ENCODE assay signal across 18 cellular contexts in genomic region chr9:15935661-15936315, GRCh38.
A peak's percentile ranks its signal among the peaks of the same experiment; 100 is the strongest.
DNase-seq lines count a peak whose midpoint lies in the region; ATAC-seq and TF ChIP-seq lines count a peak whose summit lies in the region.
"Had no signal": no experiment of that assay in that cellular context is flagged by ENCODE, and none has a peak within 500 bp of the region (broad histone marks: within the 10 kb centered on the region; RNA-seq: fewer than 3 reads in every experiment).

No MANE protein-coding gene starts in this region.

- H3K36me3 ChIP-seq in SK-N-MC (ENCODE audit: insufficient read depth, low read length) (peaks cover 79% of the 10 kb centered on the region), aorta (ENCODE audit: control insufficient read depth in 1 of 2, insufficient read depth in 2 of 2, low read length in 1 of 2) (no peaks in the 10 kb centered on the region)
- H3K36me3 ChIP-seq: suprapubic skin had no signal

- no peaks in the 10 kb centered on the region for H3K9me3 Mint-ChIP-seq in activated T-helper 2 cell treated with anti-CD3 and anti-CD28 coated beads, Interferon-gamma antibody, Interleukin-2, Interleukin-4, amounts not matched to agents 10 μg/mL and 5 μg/mL and 100 μg/mL, durations not matched to agents 14 hours and 24 hours and 36 hours
- H3K9me3 Mint-ChIP-seq in natural killer cell treated with Interleukin-12 subunit alpha and Interleukin-12 subunit beta and Interleukin-15 and Interleukin-18, amount 100 ng/mL, for 72 hours, result peaks cover 15% of the 10 kb centered on the region
- H3K9me3 Mint-ChIP-seq: T-helper 2 cell treated with Interferon-gamma antibody and Interleukin-4, amounts not matched to agents 5 μg/mL and 100 μg/mL, for 36 hours had no signal

- no peaks in the 10 kb centered on the region for H3K9me3 ChIP-seq in right cardiac atrium (ENCODE audit: control insufficient read depth, low read length)
- H3K9me3 ChIP-seq in SK-N-MC (ENCODE audit: low read depth, low read length), result peaks cover 17% of the 10 kb centered on the region
- no peaks in the 10 kb centered on the region for H3K9me3 ChIP-seq in aorta (ENCODE audit: control insufficient read depth, low read length)
- H3K9me3 ChIP-seq: suprapubic skin had no signal

- intact Hi-C loops in Right ventricle myocardium inferior (cut with DNase I), result no loop called here
- intact Hi-C loops in right cardiac atrium (cut with DNase I), result no loop called here
- intact Hi-C loops in aorta (cut with DNase I), result no loop called here
- intact Hi-C loops in activated T-helper 2 cell treated with anti-CD3 and anti-CD28 coated beads, Interferon-gamma antibody, Interleukin-2, Interleukin-4, amounts not matched to agents 10 μg/mL and 5 μg/mL and 100 μg/mL, durations not matched to agents 14 hours and 24 hours and 36 hours (cut with micrococcal nuclease), result no loop called here

- no peaks in the 10 kb centered on the region for H3K4me1 Mint-ChIP-seq in activated T-helper 2 cell treated with anti-CD3 and anti-CD28 coated beads, Interferon-gamma antibody, Interleukin-2, Interleukin-4, amounts not matched to agents 10 μg/mL and 5 μg/mL and 100 μg/mL, durations not matched to agents 14 hours and 24 hours and 36 hours (ENCODE audit: low read depth)
- H3K4me1 Mint-ChIP-seq in natural killer cell treated with Interleukin-12 subunit alpha and Interleukin-12 subunit beta and Interleukin-15 and Interleukin-18, amount 100 ng/mL, for 72 hours (ENCODE audit: low read depth in 2 of 2), result no peaks in the 10 kb centered on the region
- H3K4me1 Mint-ChIP-seq: activated naive CD8-positive, alpha-beta T cell treated with anti-CD3 and anti-CD28 coated beads, Interleukin-2, amount 10 ng/mL, durations not matched to agents 7 days and 5 days had no signal

- H3K9ac ChIP-seq in SK-N-MC (ENCODE audit: insufficient read length), result no peak overlapping the region

- H3K4me3 Mint-ChIP-seq in activated T-helper 2 cell treated with anti-CD3 and anti-CD28 coated beads, Interferon-gamma antibody, Interleukin-2, Interleukin-4, amounts not matched to agents 10 μg/mL and 5 μg/mL and 100 μg/mL, durations not matched to agents 14 hours and 24 hours and 36 hours (ENCODE audit: low read depth), result no peak overlapping the region
- no peak overlapping the region for H3K4me3 Mint-ChIP-seq in natural killer cell treated with Interleukin-12 subunit alpha and Interleukin-12 subunit beta and Interleukin-15 and Interleukin-18, amount 100 ng/mL, for 72 hours
- H3K4me3 Mint-ChIP-seq: activated naive CD8-positive, alpha-beta T cell treated with anti-CD3 and anti-CD28 coated beads, Interleukin-2, amount 10 ng/mL, durations not matched to agents 7 days and 5 days; T-helper 2 cell treated with Interferon-gamma antibody and Interleukin-4, amounts not matched to agents 5 μg/mL and 100 μg/mL, for 36 hours had no signal

- H3K27ac ChIP-seq in right cardiac atrium (ENCODE audit: low read length) (no peak overlapping the region), SK-N-MC (peak overlapping the region; percentile 92), aorta (ENCODE audit: low read depth in 1 of 2, low read length in 2 of 2) (no peak overlapping the region), caudate nucleus (ENCODE audit: low read depth, low read length) (no peak overlapping the region)
- H3K27ac ChIP-seq: coronary artery, RWPE1, suprapubic skin had no signal

- peak; percentile 27 for ATAC-seq in Right ventricle myocardium inferior
- ATAC-seq in right cardiac atrium, result no peak
- peak; percentile 29 for ATAC-seq in aorta (ENCODE audit: low FRiP score)
- no peak for ATAC-seq in natural killer cell treated with Interleukin-12 subunit alpha and Interleukin-12 subunit beta and Interleukin-15 and Interleukin-18, amount 100 ng/mL, for 72 hours
- ATAC-seq: esophagus mucosa had no signal

- H3K4me1 ChIP-seq in right cardiac atrium (ENCODE audit: control insufficient read depth, insufficient read depth, low read length), result no peaks in the 10 kb centered on the region
- no peaks in the 10 kb centered on the region for H3K4me1 ChIP-seq in aorta (ENCODE audit: control insufficient read depth in 1 of 2, insufficient read depth in 2 of 2, low read length in 2 of 2)
- H3K4me1 ChIP-seq: suprapubic skin had no signal

- WGBS in right cardiac atrium, result 51% methylated on average over 2 of the region's 2 CpGs
- 44% methylated on average over 2 of the region's 2 CpGs for WGBS in aorta, 2 donors

- no peaks in the 10 kb centered on the region for H3K27me3 Mint-ChIP-seq in activated T-helper 2 cell treated with anti-CD3 and anti-CD28 coated beads, Interferon-gamma antibody, Interleukin-2, Interleukin-4, amounts not matched to agents 10 μg/mL and 5 μg/mL and 100 μg/mL, durations not matched to agents 14 hours and 24 hours and 36 hours (ENCODE audit: low read depth)
- no peaks in the 10 kb centered on the region for H3K27me3 Mint-ChIP-seq in natural killer cell treated with Interleukin-12 subunit alpha and Interleukin-12 subunit beta and Interleukin-15 and Interleukin-18, amount 100 ng/mL, for 72 hours
- H3K27me3 Mint-ChIP-seq: activated naive CD8-positive, alpha-beta T cell treated with anti-CD3 and anti-CD28 coated beads, Interleukin-2, amount 10 ng/mL, durations not matched to agents 7 days and 5 days had no signal

- no peak overlapping the region for H3K27ac Mint-ChIP-seq in activated T-helper 2 cell treated with anti-CD3 and anti-CD28 coated beads, Interferon-gamma antibody, Interleukin-2, Interleukin-4, amounts not matched to agents 10 μg/mL and 5 μg/mL and 100 μg/mL, durations not matched to agents 14 hours and 24 hours and 36 hours
- H3K27ac Mint-ChIP-seq in natural killer cell treated with Interleukin-12 subunit alpha and Interleukin-12 subunit beta and Interleukin-15 and Interleukin-18, amount 100 ng/mL, for 72 hours, result no peak overlapping the region
- H3K27ac Mint-ChIP-seq: activated naive CD8-positive, alpha-beta T cell treated with anti-CD3 and anti-CD28 coated beads, Interleukin-2, amount 10 ng/mL, durations not matched to agents 7 days and 5 days; T-helper 2 cell treated with Interferon-gamma antibody and Interleukin-4, amounts not matched to agents 5 μg/mL and 100 μg/mL, for 36 hours had no signal

- H3K4me3 ChIP-seq in right cardiac atrium (ENCODE audit: low read length), result no peak overlapping the region
- H3K4me3 ChIP-seq in SK-N-MC, result peak overlapping the region; percentile 47
- no peak overlapping the region for H3K4me3 ChIP-seq in fibroblast of villous mesenchyme (ENCODE audit: low read depth, low read length)
- H3K4me3 ChIP-seq in aorta (ENCODE audit: low read length in 2 of 2), result no peak overlapping the region
- H3K4me3 ChIP-seq: coronary artery, suprapubic skin had no signal

- no peak for DNase-seq in Right ventricle myocardium inferior (ENCODE audit: missing footprints)
- no peak for DNase-seq in right cardiac atrium
- DNase-seq in SK-N-MC (ENCODE audit: low read depth, low spot score), result peak; percentile 52
- peak; percentile 7 for DNase-seq in fibroblast of villous mesenchyme (ENCODE audit: low read depth)
- DNase-seq in aorta, result no peak
- no peak for DNase-seq in activated T-helper 2 cell treated with anti-CD3 and anti-CD28 coated beads, Interferon-gamma antibody, Interleukin-2, Interleukin-4, amounts not matched to agents 10 μg/mL and 5 μg/mL and 100 μg/mL, durations not matched to agents 14 hours and 24 hours and 36 hours (ENCODE audit: low spot score)
- no peak for DNase-seq in natural killer cell treated with Interleukin-12 subunit alpha and Interleukin-12 subunit beta and Interleukin-15 and Interleukin-18, amount 100 ng/mL, for 72 hours (ENCODE audit: low spot score)
- no peak for DNase-seq in caudate nucleus (lab: John Stamatoyannopoulos, UW)
- DNase-seq: ACHN; activated naive CD8-positive, alpha-beta T cell treated with anti-CD3 and anti-CD28 coated beads, Interleukin-2, amount 10 ng/mL, durations not matched to agents 7 days and 5 days; Calu3; KG1; occipital lobe had no signal

- H3K27me3 ChIP-seq in right cardiac atrium (ENCODE audit: control insufficient read depth, insufficient read depth) (no peaks in the 10 kb centered on the region), aorta (ENCODE audit: control insufficient read depth in 1 of 2, insufficient read depth in 2 of 2, low read length in 1 of 2) (no peaks in the 10 kb centered on the region)
- H3K27me3 ChIP-seq: suprapubic skin had no signal

- TF ChIP-seq CTCF in fibroblast of villous mesenchyme (IDR thresholded peaks at IDR 0.05; ENCODE audit: insufficient read depth, low read depth, low read length), result no peak

- no peaks in the 10 kb centered on the region for H3K36me3 Mint-ChIP-seq in activated T-helper 2 cell treated with anti-CD3 and anti-CD28 coated beads, Interferon-gamma antibody, Interleukin-2, Interleukin-4, amounts not matched to agents 10 μg/mL and 5 μg/mL and 100 μg/mL, durations not matched to agents 14 hours and 24 hours and 36 hours (ENCODE audit: low read depth)
- H3K36me3 Mint-ChIP-seq in natural killer cell treated with Interleukin-12 subunit alpha and Interleukin-12 subunit beta and Interleukin-15 and Interleukin-18, amount 100 ng/mL, for 72 hours, result peaks cover 16% of the 10 kb centered on the region
- H3K36me3 Mint-ChIP-seq: activated naive CD8-positive, alpha-beta T cell treated with anti-CD3 and anti-CD28 coated beads, Interleukin-2, amount 10 ng/mL, durations not matched to agents 7 days and 5 days had no signal

Comparison
In these comparisons a context has a peak if more than half of its experiments do, and no peak if none do; other contexts are left out.
1. ATAC-seq: peak in Right ventricle myocardium inferior (single experiment) and aorta (single experiment); none in right cardiac atrium (0 of 2) and natural killer cell treated with Interleukin-12 subunit alpha and Interleukin-12 subunit beta and Interleukin-15 and Interleukin-18, amount 100 ng/mL, for 72 hours (0 of 2).
2. DNase-seq: peak in SK-N-MC (single experiment) and fibroblast of villous mesenchyme (single experiment); none in Right ventricle myocardium inferior (single experiment), right cardiac atrium (0 of 3), aorta (0 of 2), activated T-helper 2 cell treated with anti-CD3 and anti-CD28 coated beads, Interferon-gamma antibody, Interleukin-2, Interleukin-4, amounts not matched to agents 10 μg/mL and 5 μg/mL and 100 μg/mL, durations not matched to agents 14 hours and 24 hours and 36 hours (single experiment), natural killer cell treated with Interleukin-12 subunit alpha and Interleukin-12 subunit beta and Interleukin-15 and Interleukin-18, amount 100 ng/mL, for 72 hours (single experiment) and caudate nucleus (0 of 61).